Comparison of ENCODE assay signal across 8 cellular contexts in the genomic region with DNA sequence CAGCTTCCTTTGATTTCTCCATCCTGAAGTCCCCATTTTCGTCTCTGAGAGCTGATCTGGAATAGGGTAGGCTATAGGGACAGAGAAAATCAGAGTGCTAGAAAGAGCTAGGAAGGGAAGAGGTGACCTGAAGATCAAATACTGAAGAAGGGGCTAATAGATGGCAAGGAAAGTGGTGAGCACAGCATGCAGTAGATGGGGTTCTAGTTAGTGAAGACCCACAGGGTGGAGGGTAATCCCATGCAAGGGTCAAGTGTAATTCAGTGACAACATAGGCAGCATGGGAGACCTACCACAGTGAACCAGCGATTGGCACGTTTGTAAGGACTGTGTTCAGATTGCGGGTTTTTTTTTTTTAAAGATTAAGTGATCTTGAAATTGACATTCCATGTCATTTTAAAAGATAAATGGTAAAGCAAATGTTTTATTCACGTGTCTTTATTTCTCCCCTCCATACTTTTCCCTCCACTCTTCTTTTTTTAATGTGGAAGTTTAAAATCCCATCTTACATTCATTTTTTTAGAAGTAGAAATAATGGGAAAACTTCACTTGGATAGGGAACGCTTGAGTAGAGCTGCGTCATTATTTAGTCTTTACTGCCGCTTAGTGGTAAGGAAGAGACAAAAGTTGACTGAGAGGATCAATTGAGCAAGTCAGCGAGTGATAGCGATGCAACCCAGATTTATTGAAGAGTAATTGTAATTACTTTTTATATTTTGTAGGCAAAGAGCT. TPM values are rescaled to one million over a fixed set of nuclear protein-coding genes. Genes with fewer than 3 reads are reported as not detected.
DNase-seq lines count a peak whose midpoint lies in the region; ATAC-seq, FAIRE-seq and TF ChIP-seq lines count a peak whose summit lies in the region.

No MANE protein-coding gene starts in this region.

- intact Hi-C loops in prostate gland (cut with DNase I) = loop anchor here (2.0 kb wide), 1 partner anchor 155 kb away; no protein-coding TSS in a partner anchor

- H3K36me3 ChIP-seq in prostate gland = no peaks in the 10 kb centered on the region

- H3K27ac ChIP-seq in prostate gland = no peak overlapping the region

- 14% methylated on average over 10 of the region's 10 CpGs for WGBS in prostate gland

- no peaks in the 10 kb centered on the region for H3K27me3 ChIP-seq in prostate gland (replicated peaks; ENCODE audit: insufficient read depth)

- no peaks in the 10 kb centered on the region for H3K9me3 ChIP-seq in prostate gland

- peak; percentile 60 for DNase-seq in EL
- peak; percentile 38 for DNase-seq in NCI-H1436 treated with DMSO at 0.1 percent for 48 hours (lab: John Stamatoyannopoulos, UW)
- peak; percentile 40 for DNase-seq in germinal center (ENCODE audit: low spot score)
- no peak for DNase-seq in prostate gland (ENCODE audit: low spot score)
- no peak for DNase-seq in GOT3 (lab: John Stamatoyannopoulos, UW)
- DNase-seq in nucleus accumbens (lab: John Stamatoyannopoulos, UW) = no peak

- TF ChIP-seq POLR2A in prostate gland (IDR thresholded peaks at IDR 0.05) = no peak

- H3K4me3 ChIP-seq in prostate gland = no peak overlapping the region

- FAIRE-seq in TTC549 (lab: Jason Lieb, UNC) = peak; percentile 91

- peak in 3 of 4 experiments; percentile 53 to 83 (median 82) for TF ChIP-seq CTCF in prostate gland (IDR thresholded peaks at IDR 0.05)

- H3K4me1 ChIP-seq in prostate gland (replicated peaks) = no peaks in the 10 kb centered on the region

- ATAC-seq in GM21723 (IDR thresholded peaks at IDR 0.05; ENCODE audit: unreplicated experiment) = peak; percentile 90

RNA-seq across cellular contexts. Expression of a gene that starts 21.0 kb away (rescaled TPM):
- 10 to 100 TPM; 37.8 to 60.6 TPM for total RNA-seq in prostate gland

Comparison
In these comparisons a context has a peak if more than half of its experiments do, and no peak if none do; other contexts are left out.
1. DNase-seq: peak in EL (single experiment), NCI-H1436 treated with DMSO at 0.1 percent for 48 hours (single experiment) and germinal center (single experiment); none in prostate gland (single experiment), GOT3 (single experiment) and nucleus accumbens (0 of 56).